Comparison of ENCODE assay signal across 32 cellular contexts in genomic region chr7:84009051-84009450, GRCh38.
DNase-seq lines count a peak whose midpoint lies in the region; ATAC-seq and TF ChIP-seq lines count a peak whose summit lies in the region.
"Had no signal": no experiment of that assay in that cellular context is flagged by ENCODE, and none has a peak within 500 bp of the region (broad histone marks: within the 10 kb centered on the region; RNA-seq: fewer than 3 reads in every experiment).

No MANE protein-coding gene starts in this region.

- no peaks in the 10 kb centered on the region for H3K36me3 Mint-ChIP-seq in osteocyte (ENCODE audit: unreplicated experiment)

- no peaks in the 10 kb centered on the region for H3K36me3 ChIP-seq in osteoblast (ENCODE audit: insufficient read depth, low read length)
- H3K36me3 ChIP-seq: BLaER1 treated with 17β-estradiol and CSF1 and Interleukin-3, amounts not matched to agents 10 nM and 100 nM had no signal

- no peaks in the 10 kb centered on the region for H3K27me3 ChIP-seq in osteoblast (ENCODE audit: insufficient read depth, low read length)
- H3K27me3 ChIP-seq: BLaER1 treated with 17β-estradiol and CSF1 and Interleukin-3, amounts not matched to agents 10 nM and 100 nM; esophagus muscularis mucosa had no signal

- no peak overlapping the region for H3K27ac Mint-ChIP-seq in osteocyte (ENCODE audit: unreplicated experiment)
- H3K27ac Mint-ChIP-seq: activated CD4-positive, alpha-beta memory T cell treated with anti-CD3 and anti-CD28 coated beads, Interleukin-2, amount 10 ng/mL, durations not matched to agents 7 days and 5 days; activated T-helper 1 cell treated with anti-CD3 and anti-CD28 coated beads, Interleukin-12 subunit alpha, Interleukin-12 subunit beta, Interleukin-2, Interleukin-4 antibody, amounts not matched to agents 30 ng/mL and 10 ng/mL and 1 ng/mL, durations not matched to agents 14 hours and 24 hours and 36 hours; endodermal cell had no signal

- ATAC-seq in HG03342 (IDR thresholded peaks at IDR 0.05; ENCODE audit: unreplicated experiment), result no peak
- ATAC-seq: left lobe of liver; Right ventricle myocardium inferior; stimulated activated naive CD8-positive, alpha-beta T cell treated with anti-CD3 and anti-CD28 coated beads, Interleukin-15, Interleukin-2, amounts not matched to agents 100 U/mL and 50 U/mL, for 24 hours had no signal

- no peaks in the 10 kb centered on the region for H3K9me3 ChIP-seq in osteoblast (ENCODE audit: low read depth, low read length)
- H3K9me3 ChIP-seq: BLaER1 treated with 17β-estradiol and CSF1 and Interleukin-3, amounts not matched to agents 10 nM and 100 nM; esophagus muscularis mucosa had no signal

- H2AFZ ChIP-seq in osteoblast (ENCODE audit: low read length), result no peak overlapping the region
- H2AFZ ChIP-seq: parathyroid adenoma had no signal

- TF ChIP-seq CTCF in choroid plexus epithelial cell (conservative IDR thresholded peaks at IDR 0.05; ENCODE audit: low read depth, low read length) (no peak), osteoblast (IDR thresholded peaks at IDR 0.05; ENCODE audit: extremely low read depth, low read depth, low read length) (no peak), osteocyte (IDR thresholded peaks at IDR 0.05) (no peak)

- DNase-seq in EH (ENCODE audit: low read depth) (peak; percentile 20), LHCN-M2 (ENCODE audit: low read depth) (peak; percentile 61), choroid plexus epithelial cell (ENCODE audit: low read depth) (peak; percentile 12), osteoblast (ENCODE audit: insufficient read length, low spot score, missing footprints) (no peak), osteocyte (ENCODE audit: extremely low spot score, unreplicated experiment) (no peak), germinal center (ENCODE audit: low spot score) (no peak)
- DNase-seq: ACHN; activated CD4-positive, alpha-beta memory T cell treated with anti-CD3 and anti-CD28 coated beads, Interleukin-2, amount 10 ng/mL, durations not matched to agents 7 days and 5 days; activated CD4-positive, CD25-positive, alpha-beta regulatory T cell treated with anti-CD3 and anti-CD28 coated beads, Interleukin-2, amount 50 U/mL, for 72 hours; activated CD8-positive, alpha-beta memory T cell treated with anti-CD3 and anti-CD28 coated beads, Interleukin-2, amount 50 U/mL, for 48 hours; activated naive CD4-positive, alpha-beta T cell treated with Interleukin-2 at 50 U/mL for 16 hours; dermis blood vessel endothelial cell; DMS153; endodermal cell; glutamatergic neuron; HFFc6; mesenchymal stem cell; NCI-H1092; NCI-H187 treated with DMSO at 0.1 percent for 48 hours; NCI-H2171 treated with DMSO at 0.1 percent for 48 hours; NCI-H510A; stimulated activated CD4-positive, alpha-beta T cell treated with anti-CD3 and anti-CD28 coated beads, Interleukin-2, amount 100 ng/mL, for 24 hours; stimulated activated naive CD8-positive, alpha-beta T cell treated with anti-CD3 and anti-CD28 coated beads, Interleukin-15, Interleukin-2, amounts not matched to agents 100 U/mL and 50 U/mL, for 24 hours had no signal

- H3K4me2 ChIP-seq in osteoblast (ENCODE audit: insufficient read depth, low read length), result peak overlapping the region; percentile 7
- H3K4me2 ChIP-seq: BLaER1 treated with 17β-estradiol and CSF1 and Interleukin-3, amounts not matched to agents 10 nM and 100 nM had no signal

- H3K9me3 Mint-ChIP-seq in osteocyte (ENCODE audit: unreplicated experiment), result no peaks in the 10 kb centered on the region
- H3K9me3 Mint-ChIP-seq: activated T-helper 1 cell treated with anti-CD3 and anti-CD28 coated beads, Interleukin-12 subunit alpha, Interleukin-12 subunit beta, Interleukin-2, Interleukin-4 antibody, amounts not matched to agents 30 ng/mL and 10 ng/mL and 1 ng/mL, durations not matched to agents 14 hours and 24 hours and 36 hours; endodermal cell; HFFc6; neural crest cell had no signal

- H4K20me1 ChIP-seq in osteoblast (ENCODE audit: insufficient read depth, low read length), result no peaks in the 10 kb centered on the region
- H4K20me1 ChIP-seq: BLaER1 treated with 17β-estradiol and CSF1 and Interleukin-3, amounts not matched to agents 10 nM and 100 nM had no signal

- H3K27me3 Mint-ChIP-seq in osteocyte (ENCODE audit: unreplicated experiment), result no peaks in the 10 kb centered on the region
- H3K27me3 Mint-ChIP-seq: activated CD4-positive, alpha-beta memory T cell treated with anti-CD3 and anti-CD28 coated beads, Interleukin-2, amount 10 ng/mL, durations not matched to agents 7 days and 5 days; central memory CD8-positive, alpha-beta T cell had no signal

- H3K27ac ChIP-seq in osteoblast (ENCODE audit: low read depth, low read length), result no peak overlapping the region
- H3K27ac ChIP-seq: BLaER1 treated with 17β-estradiol and CSF1 and Interleukin-3, amounts not matched to agents 10 nM and 100 nM; esophagus muscularis mucosa; parathyroid adenoma had no signal

- peaks cover 12% of the 10 kb centered on the region for H3K4me1 Mint-ChIP-seq in osteocyte (ENCODE audit: unreplicated experiment)
- H3K4me1 Mint-ChIP-seq: activated CD4-positive, alpha-beta memory T cell treated with anti-CD3 and anti-CD28 coated beads, Interleukin-2, amount 10 ng/mL, durations not matched to agents 7 days and 5 days; central memory CD8-positive, alpha-beta T cell; neural crest cell had no signal

- no peak overlapping the region for H3K4me3 Mint-ChIP-seq in osteocyte (ENCODE audit: unreplicated experiment)
- H3K4me3 Mint-ChIP-seq: activated CD4-positive, alpha-beta memory T cell treated with anti-CD3 and anti-CD28 coated beads, Interleukin-2, amount 10 ng/mL, durations not matched to agents 7 days and 5 days; activated T-helper 1 cell treated with anti-CD3 and anti-CD28 coated beads, Interleukin-12 subunit alpha, Interleukin-12 subunit beta, Interleukin-2, Interleukin-4 antibody, amounts not matched to agents 30 ng/mL and 10 ng/mL and 1 ng/mL, durations not matched to agents 14 hours and 24 hours and 36 hours; central memory CD8-positive, alpha-beta T cell; endodermal cell; HFFc6; neural crest cell had no signal

- peaks cover 10% of the 10 kb centered on the region for H3K4me1 ChIP-seq in osteoblast (ENCODE audit: insufficient read depth, low read length)
- H3K4me1 ChIP-seq: BLaER1 treated with 17β-estradiol and CSF1 and Interleukin-3, amounts not matched to agents 10 nM and 100 nM; esophagus muscularis mucosa; parathyroid adenoma had no signal

- no peaks in the 10 kb centered on the region for H3K79me2 ChIP-seq in osteoblast (ENCODE audit: insufficient read depth, low read length)
- H3K79me2 ChIP-seq: parathyroid adenoma had no signal

- H3K4me3 ChIP-seq in choroid plexus epithelial cell (ENCODE audit: low read depth, low read length), result no peak overlapping the region
- H3K4me3 ChIP-seq in osteoblast (ENCODE audit: insufficient read depth, low read length), result no peak overlapping the region
- H3K4me3 ChIP-seq: BLaER1 treated with 17β-estradiol and CSF1 and Interleukin-3, amounts not matched to agents 10 nM and 100 nM; esophagus muscularis mucosa had no signal

Comparison
In these comparisons a context has a peak if more than half of its experiments do, and no peak if none do; other contexts are left out.
1. DNase-seq: peak in EH (single experiment), LHCN-M2 (single experiment) and choroid plexus epithelial cell (single experiment); none in osteoblast (single experiment), osteocyte (single experiment) and germinal center (single experiment).